ENCODE assay signal across 1 cellular context in the genomic region with DNA sequence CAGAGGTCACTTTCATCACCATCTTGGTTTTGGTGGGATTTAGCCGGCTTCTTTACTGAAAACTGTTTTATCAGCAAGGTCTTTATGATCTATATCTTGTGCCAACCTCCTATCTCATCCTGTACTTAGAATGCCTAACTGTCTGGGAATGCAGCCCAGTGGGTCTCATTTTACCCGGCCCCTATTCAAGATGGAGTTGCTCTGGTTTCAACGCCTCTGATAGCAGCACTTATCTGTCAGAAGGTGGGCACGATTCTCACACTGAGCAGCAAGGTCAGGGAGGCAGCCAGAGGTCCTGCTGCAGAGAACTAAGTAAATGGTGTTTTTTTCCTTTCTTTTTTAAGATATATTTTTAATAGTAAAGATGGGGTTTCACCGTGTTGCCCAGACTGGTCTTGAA.
TF ChIP-seq lines count a peak whose summit lies in the region.

No MANE protein-coding gene starts in this region.

TF ChIP-seq in K562, 482 proteins besides CTCF, POLR2A, EP300 and RAD21 (continued from another document and continues in another):
- TF ChIP-seq, protein P1, sequence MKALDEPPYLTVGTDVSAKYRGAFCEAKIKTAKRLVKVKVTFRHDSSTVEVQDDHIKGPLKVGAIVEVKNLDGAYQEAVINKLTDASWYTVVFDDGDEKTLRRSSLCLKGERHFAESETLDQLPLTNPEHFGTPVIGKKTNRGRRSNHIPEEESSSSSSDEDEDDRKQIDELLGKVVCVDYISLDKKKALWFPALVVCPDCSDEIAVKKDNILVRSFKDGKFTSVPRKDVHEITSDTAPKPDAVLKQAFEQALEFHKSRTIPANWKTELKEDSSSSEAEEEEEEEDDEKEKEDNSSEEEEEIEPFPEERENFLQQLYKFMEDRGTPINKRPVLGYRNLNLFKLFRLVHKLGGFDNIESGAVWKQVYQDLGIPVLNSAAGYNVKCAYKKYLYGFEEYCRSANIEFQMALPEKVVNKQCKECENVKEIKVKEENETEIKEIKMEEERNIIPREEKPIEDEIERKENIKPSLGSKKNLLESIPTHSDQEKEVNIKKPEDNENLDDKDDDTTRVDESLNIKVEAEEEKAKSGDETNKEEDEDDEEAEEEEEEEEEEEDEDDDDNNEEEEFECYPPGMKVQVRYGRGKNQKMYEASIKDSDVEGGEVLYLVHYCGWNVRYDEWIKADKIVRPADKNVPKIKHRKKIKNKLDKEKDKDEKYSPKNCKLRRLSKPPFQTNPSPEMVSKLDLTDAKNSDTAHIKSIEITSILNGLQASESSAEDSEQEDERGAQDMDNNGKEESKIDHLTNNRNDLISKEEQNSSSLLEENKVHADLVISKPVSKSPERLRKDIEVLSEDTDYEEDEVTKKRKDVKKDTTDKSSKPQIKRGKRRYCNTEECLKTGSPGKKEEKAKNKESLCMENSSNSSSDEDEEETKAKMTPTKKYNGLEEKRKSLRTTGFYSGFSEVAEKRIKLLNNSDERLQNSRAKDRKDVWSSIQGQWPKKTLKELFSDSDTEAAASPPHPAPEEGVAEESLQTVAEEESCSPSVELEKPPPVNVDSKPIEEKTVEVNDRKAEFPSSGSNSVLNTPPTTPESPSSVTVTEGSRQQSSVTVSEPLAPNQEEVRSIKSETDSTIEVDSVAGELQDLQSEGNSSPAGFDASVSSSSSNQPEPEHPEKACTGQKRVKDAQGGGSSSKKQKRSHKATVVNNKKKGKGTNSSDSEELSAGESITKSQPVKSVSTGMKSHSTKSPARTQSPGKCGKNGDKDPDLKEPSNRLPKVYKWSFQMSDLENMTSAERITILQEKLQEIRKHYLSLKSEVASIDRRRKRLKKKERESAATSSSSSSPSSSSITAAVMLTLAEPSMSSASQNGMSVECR (CRISPR knock-in tag; IDR thresholded peaks at IDR 0.05) = no peak
- no peak for TF ChIP-seq SPI1 (IDR thresholded peaks at IDR 0.05; ENCODE audit: borderline replicate concordance, low read depth, low read length)
- peak; percentile 94 for TF ChIP-seq ZNF175 (CRISPR knock-in tag; IDR thresholded peaks at IDR 0.05; ENCODE audit: low read depth)
- TF ChIP-seq JUNB (CRISPR knock-in tag; conservative IDR thresholded peaks at IDR 0.05) = no peak
- TF ChIP-seq SREBF2 (CRISPR knock-in tag; IDR thresholded peaks at IDR 0.05) = no peak
- TF ChIP-seq MYC (IDR thresholded peaks at IDR 0.05; ENCODE audit: low read depth, low read length) = no peak
- no peak for TF ChIP-seq MYC (CRISPR knock-in tag; IDR thresholded peaks at IDR 0.05; ENCODE audit: borderline replicate concordance, low read depth)
- TF ChIP-seq FOS (IDR thresholded peaks at IDR 0.05; ENCODE audit: extremely low read depth, insufficient read length) = no peak
- peak; percentile 77 for TF ChIP-seq BACH1 (tag; IDR thresholded peaks at IDR 0.05)
- no peak for TF ChIP-seq ZBTB8A (IDR thresholded peaks at IDR 0.05; ENCODE audit: partially characterized antibody)
- TF ChIP-seq ZC3H4 (CRISPR knock-in tag; IDR thresholded peaks at IDR 0.05; ENCODE audit: borderline replicate concordance) = no peak
- peak; percentile 90 for TF ChIP-seq HIVEP1 (CRISPR knock-in tag; IDR thresholded peaks at IDR 0.05)
- TF ChIP-seq, protein P2, sequence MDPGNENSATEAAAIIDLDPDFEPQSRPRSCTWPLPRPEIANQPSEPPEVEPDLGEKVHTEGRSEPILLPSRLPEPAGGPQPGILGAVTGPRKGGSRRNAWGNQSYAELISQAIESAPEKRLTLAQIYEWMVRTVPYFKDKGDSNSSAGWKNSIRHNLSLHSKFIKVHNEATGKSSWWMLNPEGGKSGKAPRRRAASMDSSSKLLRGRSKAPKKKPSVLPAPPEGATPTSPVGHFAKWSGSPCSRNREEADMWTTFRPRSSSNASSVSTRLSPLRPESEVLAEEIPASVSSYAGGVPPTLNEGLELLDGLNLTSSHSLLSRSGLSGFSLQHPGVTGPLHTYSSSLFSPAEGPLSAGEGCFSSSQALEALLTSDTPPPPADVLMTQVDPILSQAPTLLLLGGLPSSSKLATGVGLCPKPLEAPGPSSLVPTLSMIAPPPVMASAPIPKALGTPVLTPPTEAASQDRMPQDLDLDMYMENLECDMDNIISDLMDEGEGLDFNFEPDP (CRISPR knock-in tag; IDR thresholded peaks at IDR 0.05) = no peak
- TF ChIP-seq RHOXF2B (CRISPR knock-in tag; conservative IDR thresholded peaks at IDR 0.05) = 0 out of 2 replicates have a peak, but pooled peaks have one; percentile 45
- TF ChIP-seq, protein P3, sequence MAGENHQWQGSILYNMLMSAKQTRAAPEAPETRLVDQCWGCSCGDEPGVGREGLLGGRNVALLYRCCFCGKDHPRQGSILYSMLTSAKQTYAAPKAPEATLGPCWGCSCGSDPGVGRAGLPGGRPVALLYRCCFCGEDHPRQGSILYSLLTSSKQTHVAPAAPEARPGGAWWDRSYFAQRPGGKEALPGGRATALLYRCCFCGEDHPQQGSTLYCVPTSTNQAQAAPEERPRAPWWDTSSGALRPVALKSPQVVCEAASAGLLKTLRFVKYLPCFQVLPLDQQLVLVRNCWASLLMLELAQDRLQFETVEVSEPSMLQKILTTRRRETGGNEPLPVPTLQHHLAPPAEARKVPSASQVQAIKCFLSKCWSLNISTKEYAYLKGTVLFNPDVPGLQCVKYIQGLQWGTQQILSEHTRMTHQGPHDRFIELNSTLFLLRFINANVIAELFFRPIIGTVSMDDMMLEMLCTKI (IDR thresholded peaks at IDR 0.05; ENCODE audit: partially characterized antibody) = no peak
- TF ChIP-seq, protein P4, sequence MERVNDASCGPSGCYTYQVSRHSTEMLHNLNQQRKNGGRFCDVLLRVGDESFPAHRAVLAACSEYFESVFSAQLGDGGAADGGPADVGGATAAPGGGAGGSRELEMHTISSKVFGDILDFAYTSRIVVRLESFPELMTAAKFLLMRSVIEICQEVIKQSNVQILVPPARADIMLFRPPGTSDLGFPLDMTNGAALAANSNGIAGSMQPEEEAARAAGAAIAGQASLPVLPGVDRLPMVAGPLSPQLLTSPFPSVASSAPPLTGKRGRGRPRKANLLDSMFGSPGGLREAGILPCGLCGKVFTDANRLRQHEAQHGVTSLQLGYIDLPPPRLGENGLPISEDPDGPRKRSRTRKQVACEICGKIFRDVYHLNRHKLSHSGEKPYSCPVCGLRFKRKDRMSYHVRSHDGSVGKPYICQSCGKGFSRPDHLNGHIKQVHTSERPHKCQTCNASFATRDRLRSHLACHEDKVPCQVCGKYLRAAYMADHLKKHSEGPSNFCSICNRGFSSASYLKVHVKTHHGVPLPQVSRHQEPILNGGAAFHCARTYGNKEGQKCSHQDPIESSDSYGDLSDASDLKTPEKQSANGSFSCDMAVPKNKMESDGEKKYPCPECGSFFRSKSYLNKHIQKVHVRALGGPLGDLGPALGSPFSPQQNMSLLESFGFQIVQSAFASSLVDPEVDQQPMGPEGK (CRISPR knock-in tag; IDR thresholded peaks at IDR 0.05; ENCODE audit: borderline replicate concordance) = peak; percentile 70; the same call in 1 of the 2 replicates
- TF ChIP-seq DDX20 (tag; IDR thresholded peaks at IDR 0.05; ENCODE audit: low read depth) = peak; percentile 89
- TF ChIP-seq STAG1 (CRISPR knock-in tag; IDR thresholded peaks at IDR 0.05; ENCODE audit: borderline replicate concordance) = no peak
- TF ChIP-seq, protein P5, sequence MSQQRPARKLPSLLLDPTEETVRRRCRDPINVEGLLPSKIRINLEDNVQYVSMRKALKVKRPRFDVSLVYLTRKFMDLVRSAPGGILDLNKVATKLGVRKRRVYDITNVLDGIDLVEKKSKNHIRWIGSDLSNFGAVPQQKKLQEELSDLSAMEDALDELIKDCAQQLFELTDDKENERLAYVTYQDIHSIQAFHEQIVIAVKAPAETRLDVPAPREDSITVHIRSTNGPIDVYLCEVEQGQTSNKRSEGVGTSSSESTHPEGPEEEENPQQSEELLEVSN (IDR thresholded peaks at IDR 0.05; ENCODE audit: borderline replicate concordance in 1 of 2, extremely low read depth in 1 of 2, insufficient read depth in 1 of 2, insufficient read length in 1 of 2, low read depth in 1 of 2, low read length in 1 of 2, poor library complexity in 1 of 2, severe bottlenecking in 1 of 2) = no peak
- TF ChIP-seq RBM14 (IDR thresholded peaks at IDR 0.05; ENCODE audit: borderline replicate concordance, insufficient read depth, low read depth, low read length) = no peak
- TF ChIP-seq, protein P6, sequence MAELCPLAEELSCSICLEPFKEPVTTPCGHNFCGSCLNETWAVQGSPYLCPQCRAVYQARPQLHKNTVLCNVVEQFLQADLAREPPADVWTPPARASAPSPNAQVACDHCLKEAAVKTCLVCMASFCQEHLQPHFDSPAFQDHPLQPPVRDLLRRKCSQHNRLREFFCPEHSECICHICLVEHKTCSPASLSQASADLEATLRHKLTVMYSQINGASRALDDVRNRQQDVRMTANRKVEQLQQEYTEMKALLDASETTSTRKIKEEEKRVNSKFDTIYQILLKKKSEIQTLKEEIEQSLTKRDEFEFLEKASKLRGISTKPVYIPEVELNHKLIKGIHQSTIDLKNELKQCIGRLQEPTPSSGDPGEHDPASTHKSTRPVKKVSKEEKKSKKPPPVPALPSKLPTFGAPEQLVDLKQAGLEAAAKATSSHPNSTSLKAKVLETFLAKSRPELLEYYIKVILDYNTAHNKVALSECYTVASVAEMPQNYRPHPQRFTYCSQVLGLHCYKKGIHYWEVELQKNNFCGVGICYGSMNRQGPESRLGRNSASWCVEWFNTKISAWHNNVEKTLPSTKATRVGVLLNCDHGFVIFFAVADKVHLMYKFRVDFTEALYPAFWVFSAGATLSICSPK (IDR thresholded peaks at IDR 0.05; ENCODE audit: borderline replicate concordance) = no peak
- no peak for TF ChIP-seq ZNF778 (CRISPR knock-in tag; IDR thresholded peaks at IDR 0.05)
- TF ChIP-seq RFX5 (IDR thresholded peaks at IDR 0.05; ENCODE audit: low read depth, low read length) = no peak
- TF ChIP-seq ILK (tag; IDR thresholded peaks at IDR 0.05; ENCODE audit: borderline replicate concordance, low read depth) = peak; percentile 69
- no peak for TF ChIP-seq ZNF785 (CRISPR knock-in tag; IDR thresholded peaks at IDR 0.05)
- TF ChIP-seq ELF4 (CRISPR knock-in tag; IDR thresholded peaks at IDR 0.05) = no peak
- no peak for TF ChIP-seq PCBP1 (IDR thresholded peaks at IDR 0.05; ENCODE audit: low read depth, low read length, poor library complexity, severe bottlenecking)
- no peak for TF ChIP-seq TOE1 (IDR thresholded peaks at IDR 0.05; ENCODE audit: borderline replicate concordance)
- no peak for TF ChIP-seq TOE1 (CRISPR knock-in tag; IDR thresholded peaks at IDR 0.05; ENCODE audit: borderline replicate concordance, low read depth)
- peak; percentile 82 for TF ChIP-seq ZNF668 (CRISPR knock-in tag; IDR thresholded peaks at IDR 0.05)
- no peak for TF ChIP-seq CCNT2 (IDR thresholded peaks at IDR 0.05; ENCODE audit: borderline replicate concordance, extremely low read depth, insufficient read length, low read depth, low read length)
- no peak for TF ChIP-seq FOXK1 (CRISPR knock-in tag; IDR thresholded peaks at IDR 0.05; ENCODE audit: borderline replicate concordance)
- TF ChIP-seq GABPB1 (CRISPR knock-in tag; IDR thresholded peaks at IDR 0.05) = no peak
- TF ChIP-seq, protein P7, sequence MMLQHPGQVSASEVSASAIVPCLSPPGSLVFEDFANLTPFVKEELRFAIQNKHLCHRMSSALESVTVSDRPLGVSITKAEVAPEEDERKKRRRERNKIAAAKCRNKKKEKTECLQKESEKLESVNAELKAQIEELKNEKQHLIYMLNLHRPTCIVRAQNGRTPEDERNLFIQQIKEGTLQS (IDR thresholded peaks at IDR 0.05) = no peak
- TF ChIP-seq, protein P7 (CRISPR knock-in tag; conservative IDR thresholded peaks at IDR 0.05) = no peak
- TF ChIP-seq, protein P8, sequence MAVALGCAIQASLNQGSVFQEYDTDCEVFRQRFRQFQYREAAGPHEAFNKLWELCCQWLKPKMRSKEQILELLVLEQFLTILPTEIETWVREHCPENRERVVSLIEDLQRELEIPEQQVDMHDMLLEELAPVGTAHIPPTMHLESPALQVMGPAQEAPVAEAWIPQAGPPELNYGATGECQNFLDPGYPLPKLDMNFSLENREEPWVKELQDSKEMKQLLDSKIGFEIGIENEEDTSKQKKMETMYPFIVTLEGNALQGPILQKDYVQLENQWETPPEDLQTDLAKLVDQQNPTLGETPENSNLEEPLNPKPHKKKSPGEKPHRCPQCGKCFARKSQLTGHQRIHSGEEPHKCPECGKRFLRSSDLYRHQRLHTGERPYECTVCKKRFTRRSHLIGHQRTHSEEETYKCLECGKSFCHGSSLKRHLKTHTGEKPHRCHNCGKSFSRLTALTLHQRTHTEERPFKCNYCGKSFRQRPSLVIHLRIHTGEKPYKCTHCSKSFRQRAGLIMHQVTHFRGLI (CRISPR knock-in tag; IDR thresholded peaks at IDR 0.05) = peak; percentile 89
- no peak for TF ChIP-seq FUS (optimal IDR thresholded peaks at IDR 0.05; ENCODE audit: low read depth, low read length)
- TF ChIP-seq, protein P9, sequence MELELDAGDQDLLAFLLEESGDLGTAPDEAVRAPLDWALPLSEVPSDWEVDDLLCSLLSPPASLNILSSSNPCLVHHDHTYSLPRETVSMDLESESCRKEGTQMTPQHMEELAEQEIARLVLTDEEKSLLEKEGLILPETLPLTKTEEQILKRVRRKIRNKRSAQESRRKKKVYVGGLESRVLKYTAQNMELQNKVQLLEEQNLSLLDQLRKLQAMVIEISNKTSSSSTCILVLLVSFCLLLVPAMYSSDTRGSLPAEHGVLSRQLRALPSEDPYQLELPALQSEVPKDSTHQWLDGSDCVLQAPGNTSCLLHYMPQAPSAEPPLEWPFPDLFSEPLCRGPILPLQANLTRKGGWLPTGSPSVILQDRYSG (tag; conservative IDR thresholded peaks at IDR 0.05; ENCODE audit: low read depth) = peak; percentile 94
- TF ChIP-seq E2F3 (CRISPR knock-in tag; IDR thresholded peaks at IDR 0.05) = peak; percentile 83; the same call in 1 of the 2 replicates
- TF ChIP-seq MXI1 (IDR thresholded peaks at IDR 0.05; ENCODE audit: low read depth, low read length) = no peak
- TF ChIP-seq, protein P10, sequence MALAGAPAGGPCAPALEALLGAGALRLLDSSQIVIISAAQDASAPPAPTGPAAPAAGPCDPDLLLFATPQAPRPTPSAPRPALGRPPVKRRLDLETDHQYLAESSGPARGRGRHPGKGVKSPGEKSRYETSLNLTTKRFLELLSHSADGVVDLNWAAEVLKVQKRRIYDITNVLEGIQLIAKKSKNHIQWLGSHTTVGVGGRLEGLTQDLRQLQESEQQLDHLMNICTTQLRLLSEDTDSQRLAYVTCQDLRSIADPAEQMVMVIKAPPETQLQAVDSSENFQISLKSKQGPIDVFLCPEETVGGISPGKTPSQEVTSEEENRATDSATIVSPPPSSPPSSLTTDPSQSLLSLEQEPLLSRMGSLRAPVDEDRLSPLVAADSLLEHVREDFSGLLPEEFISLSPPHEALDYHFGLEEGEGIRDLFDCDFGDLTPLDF (CRISPR knock-in tag; IDR thresholded peaks at IDR 0.05) = no peak
- no peak for TF ChIP-seq GATAD2B (IDR thresholded peaks at IDR 0.05; ENCODE audit: borderline replicate concordance)
- TF ChIP-seq ZBTB7A (IDR thresholded peaks at IDR 0.05; ENCODE audit: borderline replicate concordance, control insufficient read depth, low read depth, low read length) = no peak
